1 cellular context compared by ENCODE assay signal in genomic region chr20:45365444-45365970, GRCh38.
TF ChIP-seq lines count a peak whose summit lies in the region.

No MANE protein-coding gene starts in this region.

TF ChIP-seq in HepG2, 621 proteins besides CTCF, POLR2A, EP300 and RAD21:
- TF ChIP-seq KDM5B (CRISPR knock-in tag; IDR thresholded peaks at IDR 0.05; ENCODE audit: borderline replicate concordance) (no peak), NCOA5 (CRISPR knock-in tag; IDR thresholded peaks at IDR 0.05) (no peak), HCFC1 (IDR thresholded peaks at IDR 0.05; ENCODE audit: low read depth, low read length) (no peak)
- TF ChIP-seq, protein P1, sequence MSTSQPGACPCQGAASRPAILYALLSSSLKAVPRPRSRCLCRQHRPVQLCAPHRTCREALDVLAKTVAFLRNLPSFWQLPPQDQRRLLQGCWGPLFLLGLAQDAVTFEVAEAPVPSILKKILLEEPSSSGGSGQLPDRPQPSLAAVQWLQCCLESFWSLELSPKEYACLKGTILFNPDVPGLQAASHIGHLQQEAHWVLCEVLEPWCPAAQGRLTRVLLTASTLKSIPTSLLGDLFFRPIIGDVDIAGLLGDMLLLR (CRISPR knock-in tag; IDR thresholded peaks at IDR 0.05) = 0 out of 2 replicates have a peak, but pooled peaks have one; percentile 34
